21 cellular contexts compared by ENCODE assay signal in the genomic region with DNA sequence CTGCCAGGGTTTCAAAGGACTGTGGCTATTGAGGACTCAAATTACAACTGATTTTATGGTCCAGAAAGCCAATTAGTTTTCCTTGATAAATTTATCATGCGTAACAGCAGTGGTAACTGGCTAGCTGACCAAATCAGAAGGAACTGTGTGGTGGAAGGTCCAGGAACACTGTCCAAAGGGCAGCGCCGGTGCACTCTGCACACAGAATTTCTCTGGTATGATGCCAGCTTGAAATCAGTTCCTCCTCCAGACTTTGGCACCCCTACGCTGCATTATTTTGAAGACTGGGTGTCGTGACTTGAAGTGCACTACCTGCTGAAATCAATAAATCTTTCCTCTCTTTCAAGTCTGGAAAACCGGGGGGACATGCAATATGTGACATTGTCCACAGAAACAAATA.
"Had no signal": no experiment of that assay in that cellular context is flagged by ENCODE, and none has a peak within 500 bp of the region (broad histone marks: within the 10 kb centered on the region; RNA-seq: fewer than 3 reads in every experiment).

No MANE protein-coding gene starts in this region.

- DNase-seq: colonic mucosa; effector memory CD4-positive, alpha-beta T cell; foreskin keratinocyte; heart left ventricle; left lung; mesenchymal stem cell; naive thymus-derived CD8-positive, alpha-beta T cell; right lobe of liver; stimulated activated CD4-positive, alpha-beta T cell treated with anti-CD3 and anti-CD28 coated beads, Interleukin-12 subunit alpha, Interleukin-12 subunit beta, amount 100 ng/mL, for 4 hours; stimulated activated CD4-positive, alpha-beta T cell treated with anti-CD3 and anti-CD28 coated beads, Interleukin-2, amount 100 ng/mL, for 24 hours; stimulated activated CD4-positive, alpha-beta T cell treated with anti-CD3 and anti-CD28 coated beads, Interleukin-4, amount 100 ng/mL, for 24 hours; stimulated activated naive CD8-positive, alpha-beta T cell treated with anti-CD3 and anti-CD28 coated beads, Interleukin-15, Interleukin-2, amounts not matched to agents 100 U/mL and 50 U/mL, for 24 hours; upper lobe of right lung; uterus had no signal

- H3K36me3 ChIP-seq: colonic mucosa, esophagus muscularis mucosa, gastroesophageal sphincter, heart left ventricle, left lung, right lobe of liver, thoracic aorta, tibial nerve, upper lobe of right lung, uterus had no signal

- H3K27ac ChIP-seq: colonic mucosa, esophagus muscularis mucosa, foreskin keratinocyte, gastroesophageal sphincter, heart left ventricle, hepatocyte, left lung, parathyroid adenoma, right lobe of liver, thoracic aorta, tibial nerve, upper lobe of right lung, uterus had no signal

- H3K4me3 ChIP-seq: colonic mucosa, esophagus muscularis mucosa, gastroesophageal sphincter, heart left ventricle, hepatocyte, left lung, right lobe of liver, smooth muscle cell, thoracic aorta, tibial nerve, upper lobe of right lung, uterus had no signal

- H3K27me3 ChIP-seq: colonic mucosa, esophagus muscularis mucosa, foreskin keratinocyte, gastroesophageal sphincter, heart left ventricle, hepatocyte, left lung, right lobe of liver, tibial nerve, upper lobe of right lung, uterus had no signal

- ATAC-seq: foreskin keratinocyte; gastroesophageal sphincter; heart left ventricle; left lung; naive thymus-derived CD8-positive, alpha-beta T cell; stimulated activated naive CD8-positive, alpha-beta T cell treated with anti-CD3 and anti-CD28 coated beads, Interleukin-15, Interleukin-2, amounts not matched to agents 100 U/mL and 50 U/mL, for 24 hours; upper lobe of right lung had no signal

- H3K9me3 ChIP-seq: colonic mucosa, gastroesophageal sphincter, left lung, right lobe of liver, thoracic aorta, upper lobe of right lung, uterus had no signal

- H3K4me1 ChIP-seq: colonic mucosa, esophagus muscularis mucosa, foreskin keratinocyte, gastroesophageal sphincter, heart left ventricle, left lung, parathyroid adenoma, right lobe of liver, tibial nerve, upper lobe of right lung, uterus had no signal
